ENCODE assay signal across 21 cellular contexts in genomic region chr2:20302019-20302418, GRCh38. TPM values are rescaled to one million over a fixed set of nuclear protein-coding genes. Genes with fewer than 3 reads are reported as not detected.
DNase-seq lines count a peak whose midpoint lies in the region; ATAC-seq, FAIRE-seq and TF ChIP-seq lines count a peak whose summit lies in the region.
"Had no signal": no experiment of that assay in that cellular context is flagged by ENCODE, and none has a peak within 500 bp of the region (broad histone marks: within the 10 kb centered on the region; RNA-seq: fewer than 3 reads in every experiment).

No MANE protein-coding gene starts in this region.

- no peak overlapping the region for H3K27ac Mint-ChIP-seq in CD4-positive, alpha-beta T cell
- H3K27ac Mint-ChIP-seq: CD8-positive, alpha-beta T cell had no signal

- CTCF ChIA-PET in PC-3 (lab: Charles Lee): no interaction called here
- CTCF ChIA-PET in CD4-positive, alpha-beta T cell (lab: Charles Lee): no interaction called here

- H3K27me3 ChIP-seq in PC-3 (ENCODE audit: low read length) (no peaks in the 10 kb centered on the region), body of pancreas (no peaks in the 10 kb centered on the region), pancreas (no peaks in the 10 kb centered on the region)
- no peaks in the 10 kb centered on the region for H3K27me3 ChIP-seq in CD4-positive, alpha-beta T cell (ENCODE audit: control insufficient read depth, insufficient read depth, low read length)
- H3K27me3 ChIP-seq: BE2C, BLaER1 had no signal

- H3K9me3 ChIP-seq in PC-3 (ENCODE audit: low read length) (no peaks in the 10 kb centered on the region), body of pancreas (no peaks in the 10 kb centered on the region), pancreas (no peaks in the 10 kb centered on the region)
- no peaks in the 10 kb centered on the region for H3K9me3 ChIP-seq in CD4-positive, alpha-beta T cell (ENCODE audit: control insufficient read depth, low read length)
- H3K9me3 ChIP-seq: BE2C, BLaER1, Caco-2 had no signal

- H3K4me1 ChIP-seq in PC-3 (ENCODE audit: insufficient read depth, low read length) (peaks cover 8% of the 10 kb centered on the region), body of pancreas (peaks cover 9% of the 10 kb centered on the region), pancreas (peaks cover 0 to 8% (median 4%) of the 10 kb centered on the region in 3 donors)
- H3K4me1 ChIP-seq: BE2C, BLaER1 had no signal

- H3K36me3 Mint-ChIP-seq in CD4-positive, alpha-beta T cell (ENCODE audit: low read depth): peaks cover 74% of the 10 kb centered on the region

- 62 to 64% methylated on average over 4 of the region's 4 CpGs for WGBS in body of pancreas, 2 donors
- WGBS in pancreas, 2 donors: 50 to 73% methylated on average over 4 of the region's 4 CpGs

- POLR2A ChIA-PET in PC-3 (lab: Charles Lee; ENCODE audit: unreplicated experiment): no interaction called here
- POLR2A ChIA-PET in CD4-positive, alpha-beta T cell (lab: Charles Lee): no interaction called here

- H3K4me2 ChIP-seq in PC-3 (ENCODE audit: low read length): no peak overlapping the region
- H3K4me2 ChIP-seq: BLaER1 had no signal

- ATAC-seq in PC-3 (peak; percentile 15; the same call in 1 of the 2 replicates), body of pancreas (peak; percentile 56), pancreas (peak; percentile 38 to 73 (median 60))
- no peak for ATAC-seq in CD4-positive, alpha-beta T cell (ENCODE audit: poor library complexity)
- ATAC-seq: CD8-positive, alpha-beta T cell had no signal

- H4K20me1 ChIP-seq in PC-3 (ENCODE audit: low read length): peaks cover 10% of the 10 kb centered on the region

- H3K36me3 ChIP-seq in PC-3 (ENCODE audit: low read depth, low read length) (peaks cover 28% of the 10 kb centered on the region; the same call in 1 of the 2 replicates), body of pancreas (replicated peaks in 1 of 2; ENCODE audit: insufficient read depth in 1 of 2, low read depth in 2 of 2) (peaks cover 3 to 4% of the 10 kb centered on the region in 2 donors), pancreas (peaks cover 0 to 17% (median 5%) of the 10 kb centered on the region in 3 donors)

- no peaks in the 10 kb centered on the region for H3K9me2 ChIP-seq in PC-3 (replicated peaks; ENCODE audit: low read length)

- peak; percentile 49 for DNase-seq in PC-3
- DNase-seq in body of pancreas: peak in 1 of 4 donors; percentile 34
- no peak for DNase-seq in pancreas
- DNase-seq in T1000 (lab: John Stamatoyannopoulos, UW): no peak
- no peak for DNase-seq in CD4-positive, alpha-beta T cell
- DNase-seq: 8988T; ACHN; BE2C; C1 segment of cervical spinal cord; Caco-2; Calu3; CD4-positive, CD25-positive, alpha-beta regulatory T cell; CD8-positive, alpha-beta T cell; DMS79 treated with DMSO at 0.1 percent for 48 hours; GF-D8 had no signal

- H3K27ac ChIP-seq in PC-3 (ENCODE audit: low read length) (no peak overlapping the region), body of pancreas (peak overlapping the region in 2 of 4 donors; percentile 20 to 26), pancreas (peak overlapping the region in 1 of 4 donors; percentile 2)
- H3K27ac ChIP-seq in CD4-positive, alpha-beta T cell (ENCODE audit: low read depth, low read length): no peak overlapping the region
- H3K27ac ChIP-seq: BLaER1 had no signal

- peaks cover 13% of the 10 kb centered on the region for H3K4me1 Mint-ChIP-seq in CD4-positive, alpha-beta T cell (ENCODE audit: low read depth)
- H3K4me1 Mint-ChIP-seq: CD14-positive monocyte had no signal

- H2AFZ ChIP-seq in PC-3 (ENCODE audit: low read length): no peak overlapping the region

- H3K79me2 ChIP-seq in PC-3 (ENCODE audit: low read length): peaks cover 40% of the 10 kb centered on the region

- no peak overlapping the region for H3K4me3 Mint-ChIP-seq in CD4-positive, alpha-beta T cell
- H3K4me3 Mint-ChIP-seq: CD14-positive monocyte; CD4-positive, CD25-positive, alpha-beta regulatory T cell; CD8-positive, alpha-beta T cell had no signal

- intact Hi-C loops in PC-3 (cut with micrococcal nuclease) (no loop called here), body of pancreas (cut with DNase I) (no loop called here), pancreas (cut with DNase I) (no loop called here)
- intact Hi-C loops in CD4-positive, alpha-beta T cell (cut with DNase I, micrococcal nuclease): loop anchor here in 1 of 2 experiments (5.0 kb wide), 1 partner anchor 50 kb away; no protein-coding TSS in a partner anchor

- no peak for FAIRE-seq in pancreas (lab: Jason Lieb, UNC)
- FAIRE-seq: A204.1, D721Med, GM12891, GM19239 had no signal

- no peaks in the 10 kb centered on the region for H3K27me3 Mint-ChIP-seq in CD4-positive, alpha-beta T cell
- H3K27me3 Mint-ChIP-seq: CD4-positive, CD25-positive, alpha-beta regulatory T cell had no signal

- TF ChIP-seq CTCF in PC-3 (conservative IDR thresholded peaks at IDR 0.05; ENCODE audit: low read depth, low read length): no peak
- no peak for TF ChIP-seq CTCF in body of pancreas (IDR thresholded peaks at IDR 0.05)
- TF ChIP-seq CTCF in pancreas (IDR thresholded peaks at IDR 0.05): no peak
- no peak for TF ChIP-seq CTCF in CD4-positive, alpha-beta T cell (IDR thresholded peaks at IDR 0.05)

- no peak overlapping the region for H3K4me3 ChIP-seq in PC-3 (ENCODE audit: low read length)
- no peak overlapping the region for H3K4me3 ChIP-seq in body of pancreas
- no peak overlapping the region for H3K4me3 ChIP-seq in pancreas
- H3K4me3 ChIP-seq: BLaER1 had no signal

- no peak overlapping the region for H3K9ac ChIP-seq in PC-3 (ENCODE audit: low read length)
- H3K9ac ChIP-seq: BLaER1 had no signal

- no peaks in the 10 kb centered on the region for H3K9me3 Mint-ChIP-seq in CD4-positive, alpha-beta T cell
- H3K9me3 Mint-ChIP-seq: CD4-positive, CD25-positive, alpha-beta regulatory T cell; CD8-positive, alpha-beta T cell had no signal

- no TSS peak for BruUV-seq in PC-3 (replicated peaks; lab: Mats Ljungman, UMichigan)

- H3F3A ChIP-seq in PC-3 (ENCODE audit: low read length, unreplicated experiment): no peaks in the 10 kb centered on the region

- no peak for TF ChIP-seq POLR2A in body of pancreas (IDR thresholded peaks at IDR 0.05)

RNA-seq across cellular contexts. Expression of gene PUM2, which starts 48.6 kb away (rescaled TPM):
- 14.9 and 25.3 TPM in 2 replicates for total RNA-seq in PC-3 (2014; rRNA removed)
- 10 to 100 TPM; 25.7 to 43.3 TPM for total RNA-seq in body of pancreas
- 10 to 100 TPM; 36.3 to 70.2 (median 44.2) TPM for total RNA-seq in pancreas
- 10 to 100 TPM; 17.0 to 23.4 TPM for polyA plus RNA-seq in pancreas
- total RNA-seq in CD4-positive, alpha-beta T cell: 10 to 100 TPM; 94.9 to 95.4 TPM
